9 cellular contexts compared by ENCODE assay signal in the genomic region with DNA sequence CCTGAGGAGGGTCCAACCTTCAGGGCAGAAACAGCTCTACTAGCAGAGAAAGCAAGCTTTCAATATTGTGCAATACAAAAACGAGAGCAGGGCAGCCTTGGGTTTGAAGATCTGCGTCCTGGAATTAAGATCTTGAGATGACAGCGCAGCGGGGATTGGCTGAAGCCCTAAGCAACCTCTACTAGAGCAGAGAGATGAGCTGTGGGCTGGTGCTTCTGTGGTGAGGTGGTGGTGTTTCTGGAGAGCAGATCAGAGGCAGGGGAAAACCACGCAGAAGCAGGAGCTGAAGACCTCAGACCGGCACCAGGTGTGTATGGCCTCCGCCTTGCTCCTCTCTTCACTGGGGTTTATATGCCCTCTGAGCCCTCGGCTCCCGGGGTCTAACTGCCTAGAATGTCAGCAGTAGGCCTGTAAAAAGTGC. TPM values are rescaled to one million over a fixed set of nuclear protein-coding genes. Genes with fewer than 3 reads are reported as not detected.
DNase-seq lines count a peak whose midpoint lies in the region; ATAC-seq and TF ChIP-seq lines count a peak whose summit lies in the region.
"Had no signal": no experiment of that assay in that cellular context is flagged by ENCODE, and none has a peak within 500 bp of the region (broad histone marks: within the 10 kb centered on the region; RNA-seq: fewer than 3 reads in every experiment).

No MANE protein-coding gene starts in this region.

- no peak overlapping the region for H3K4me3 Mint-ChIP-seq in CD4-positive, CD25-positive, alpha-beta regulatory T cell
- H3K4me3 Mint-ChIP-seq in activated T-cell treated with anti-CD3 and anti-CD28 coated beads, Interleukin-2, amount 50 U/mL, for 24 hours: no peak overlapping the region
- H3K4me3 Mint-ChIP-seq in Caco-2 (ENCODE audit: unreplicated experiment): no peak overlapping the region

- BruUV-seq in Caco-2 (replicated peaks; lab: Mats Ljungman, UMichigan): no TSS peak

- H3K36me3 ChIP-seq in CD4-positive, CD25-positive, alpha-beta regulatory T cell (ENCODE audit: control insufficient read depth, insufficient read depth, low read length): peaks cover 53% of the 10 kb centered on the region
- H3K36me3 ChIP-seq in mucosa of rectum (ENCODE audit: control insufficient read depth in 2 of 2, insufficient read depth in 2 of 2, low read length in 2 of 2) (peaks cover 0 to 4% of the 10 kb centered on the region in 2 donors), Caco-2 (ENCODE audit: control insufficient read depth, insufficient read depth, low read length) (no peaks in the 10 kb centered on the region)

- TF ChIP-seq CTCF in Caco-2 (IDR thresholded peaks at IDR 0.05; ENCODE audit: insufficient read depth in 1 of 2, low read depth in 1 of 2, low read length in 1 of 2, severe bottlenecking in 1 of 2, unreplicated experiment in 1 of 2): no peak

- peak; percentile 79 to 81 for ATAC-seq in CD4-positive, CD25-positive, alpha-beta regulatory T cell (ENCODE audit: low read depth in 2 of 2)
- ATAC-seq in GM21381 (IDR thresholded peaks at IDR 0.05; ENCODE audit: unreplicated experiment): peak; percentile 81

- intact Hi-C loops in Caco-2 (cut with micrococcal nuclease; ENCODE audit: unreplicated experiment): no loop called here

- H3K27me3 Mint-ChIP-seq in CD4-positive, CD25-positive, alpha-beta regulatory T cell: no peaks in the 10 kb centered on the region
- no peaks in the 10 kb centered on the region for H3K27me3 Mint-ChIP-seq in activated T-cell treated with anti-CD3 and anti-CD28 coated beads, Interleukin-2, amount 50 U/mL, for 24 hours
- no peaks in the 10 kb centered on the region for H3K27me3 Mint-ChIP-seq in Caco-2 (ENCODE audit: insufficient read depth, unreplicated experiment)

- peaks cover 43% of the 10 kb centered on the region for H3K36me3 Mint-ChIP-seq in CD4-positive, CD25-positive, alpha-beta regulatory T cell
- peaks cover 16% of the 10 kb centered on the region for H3K36me3 Mint-ChIP-seq in activated T-cell treated with anti-CD3 and anti-CD28 coated beads, Interleukin-2, amount 50 U/mL, for 24 hours (ENCODE audit: low read depth)
- H3K36me3 Mint-ChIP-seq in Caco-2 (ENCODE audit: insufficient read depth, unreplicated experiment): no peaks in the 10 kb centered on the region

- no peaks in the 10 kb centered on the region for H3K9me3 Mint-ChIP-seq in CD4-positive, CD25-positive, alpha-beta regulatory T cell
- H3K9me3 Mint-ChIP-seq in activated T-cell treated with anti-CD3 and anti-CD28 coated beads, Interleukin-2, amount 50 U/mL, for 24 hours: no peaks in the 10 kb centered on the region
- peaks cover 9% of the 10 kb centered on the region for H3K9me3 Mint-ChIP-seq in Caco-2 (ENCODE audit: unreplicated experiment)

- no peaks in the 10 kb centered on the region for H3K9me3 ChIP-seq in CD4-positive, CD25-positive, alpha-beta regulatory T cell (ENCODE audit: control insufficient read depth in 2 of 2, low read length in 2 of 2)
- no peaks in the 10 kb centered on the region for H3K9me3 ChIP-seq in mucosa of rectum (ENCODE audit: control insufficient read depth in 2 of 2, low read length in 2 of 2)
- H3K9me3 ChIP-seq in Caco-2: no peaks in the 10 kb centered on the region

- POLR2A ChIA-PET in Caco-2 (lab: Charles Lee): no interaction called here

- peaks cover 95% of the 10 kb centered on the region for H3K4me1 ChIP-seq in CD4-positive, CD25-positive, alpha-beta regulatory T cell (ENCODE audit: control insufficient read depth, insufficient read depth, low read length, poor library complexity, severe bottlenecking)
- H3K4me1 ChIP-seq in mucosa of rectum (ENCODE audit: control insufficient read depth in 2 of 2, insufficient read depth in 2 of 2, low read length in 2 of 2) (peaks cover 8 to 19% of the 10 kb centered on the region in 2 donors), Caco-2 (no peaks in the 10 kb centered on the region)

- peak overlapping the region in 1 of 2 donors; percentile 69 for H3K9ac ChIP-seq in mucosa of rectum (ENCODE audit: low read depth in 1 of 2, low read length in 2 of 2)

- DNase-seq in CD4-positive, CD25-positive, alpha-beta regulatory T cell: peak; percentile 67 to 96 (median 80)
- DNase-seq in KG1 (lab: John Stamatoyannopoulos, UW): peak; percentile 39
- DNase-seq in activated T-cell treated with anti-CD3 and anti-CD28 coated beads, Interleukin-2, amount 50 U/mL, for 24 hours: peak; percentile 81
- DNase-seq in NCI-H146 treated with DMSO at 0.1 percent for 48 hours (lab: John Stamatoyannopoulos, UW; ENCODE audit: unreplicated experiment): no peak
- DNase-seq in Caco-2: no peak

- H3K27ac Mint-ChIP-seq in CD4-positive, CD25-positive, alpha-beta regulatory T cell: no peak overlapping the region
- no peak overlapping the region for H3K27ac Mint-ChIP-seq in activated T-cell treated with anti-CD3 and anti-CD28 coated beads, Interleukin-2, amount 50 U/mL, for 24 hours
- no peak overlapping the region for H3K27ac Mint-ChIP-seq in Caco-2 (ENCODE audit: unreplicated experiment)

- H3K27ac ChIP-seq in CD4-positive, CD25-positive, alpha-beta regulatory T cell (ENCODE audit: insufficient read depth, low read length, poor library complexity, severe bottlenecking): peak overlapping the region; percentile 80
- H3K27ac ChIP-seq in mucosa of rectum (ENCODE audit: low read depth in 2 of 2, low read length in 2 of 2): peak overlapping the region; percentile 32 to 76
- H3K27ac ChIP-seq in temporal lobe (ENCODE audit: low read depth, low read length): peak overlapping the region; percentile 28

- CTCF ChIA-PET in Caco-2 (lab: Charles Lee): interaction anchor here (0.6 kb wide), 1 partner anchor 37 kb away, joined by 3 read pairs; no protein-coding TSS in a partner anchor

- H3K4me1 Mint-ChIP-seq in CD4-positive, CD25-positive, alpha-beta regulatory T cell: peaks cover 11 to 50% (median 32%) of the 10 kb centered on the region in 4 donors
- H3K4me1 Mint-ChIP-seq in activated T-cell treated with anti-CD3 and anti-CD28 coated beads, Interleukin-2, amount 50 U/mL, for 24 hours (ENCODE audit: low read depth): peaks cover 49% of the 10 kb centered on the region
- H3K4me1 Mint-ChIP-seq in Caco-2 (ENCODE audit: low read depth, unreplicated experiment): no peaks in the 10 kb centered on the region

- peak overlapping the region; percentile 91 for H3K4me3 ChIP-seq in CD4-positive, CD25-positive, alpha-beta regulatory T cell (ENCODE audit: low read depth, low read length)
- H3K4me3 ChIP-seq in mucosa of rectum (ENCODE audit: low read length in 2 of 2) (peak overlapping the region; percentile 34 to 71), Caco-2 (ENCODE audit: low read depth, low read length) (no peak overlapping the region)

- H3K27me3 ChIP-seq in CD4-positive, CD25-positive, alpha-beta regulatory T cell (ENCODE audit: control insufficient read depth, insufficient read depth, low read length): no peaks in the 10 kb centered on the region
- no peaks in the 10 kb centered on the region for H3K27me3 ChIP-seq in mucosa of rectum (ENCODE audit: control insufficient read depth in 2 of 2, insufficient read depth in 2 of 2, low read length in 2 of 2)
- H3K27me3 ChIP-seq in Caco-2 (replicated peaks; ENCODE audit: control insufficient read depth, insufficient read depth, low read length): no peaks in the 10 kb centered on the region

RNA-seq across cellular contexts. Expression of a gene that starts 12.5 kb away (rescaled TPM):
- total RNA-seq in CD4-positive, CD25-positive, alpha-beta regulatory T cell: 470 TPM
- polyA plus RNA-seq in CD4-positive, CD25-positive, alpha-beta regulatory T cell: 100 to 1,000 TPM; 450 to 594 (median 504) TPM
- total RNA-seq in temporal lobe: 0.49 TPM
- not detected in 2 replicates for total RNA-seq in Caco-2 (2022)
- total RNA-seq: endothelial cell of umbilical vein had no signal
- polyA plus RNA-seq: endothelial cell of umbilical vein had no signal

RNA-seq across cellular contexts. Expression of a gene that starts 16.0 kb away (rescaled TPM):
- total RNA-seq in CD4-positive, CD25-positive, alpha-beta regulatory T cell: 0.27 TPM
- polyA plus RNA-seq in CD4-positive, CD25-positive, alpha-beta regulatory T cell: under 1 TPM; 0.07 to 0.56 (median 0.30) TPM
- total RNA-seq in temporal lobe (1.5 TPM), Caco-2 (2022) (4.5 TPM in 2 replicates)

RNA-seq across cellular contexts. Expression of a gene that starts 37.6 kb away (rescaled TPM):
- total RNA-seq in CD4-positive, CD25-positive, alpha-beta regulatory T cell: 0.86 TPM
- polyA plus RNA-seq in CD4-positive, CD25-positive, alpha-beta regulatory T cell: 1 to 10 TPM in 2 of 4 donors, under 1 TPM in 2; 0.21 to 1.9 (median 0.93) TPM
- total RNA-seq in temporal lobe (0.25 TPM), Caco-2 (2022) (27.3 and 30.3 TPM in 2 replicates)

RNA-seq across cellular contexts. Expression of a gene that starts 59.4 kb away (rescaled TPM):
- total RNA-seq in CD4-positive, CD25-positive, alpha-beta regulatory T cell: 7.4 TPM
- 1 to 10 TPM; 2.4 to 4.3 (median 3.1) TPM for polyA plus RNA-seq in CD4-positive, CD25-positive, alpha-beta regulatory T cell
- total RNA-seq in temporal lobe: 12.3 TPM
- 9.5 and 9.8 TPM in 2 replicates for total RNA-seq in Caco-2 (2022)

Comparison
In these comparisons a context has a peak if more than half of its experiments do, and no peak if none do; other contexts are left out.
1. DNase-seq: peak in CD4-positive, CD25-positive, alpha-beta regulatory T cell (3 of 3), KG1 (single experiment) and activated T-cell treated with anti-CD3 and anti-CD28 coated beads, Interleukin-2, amount 50 U/mL, for 24 hours (single experiment); none in NCI-H146 treated with DMSO at 0.1 percent for 48 hours (single experiment) and Caco-2 (0 of 2).
2. H3K27ac ChIP-seq: peak in every context shown above with its lines; median percentile 80 in CD4-positive, CD25-positive, alpha-beta regulatory T cell; 54 in mucosa of rectum; 28 in temporal lobe.
3. RNA of a gene that starts 12.5 kb away (total RNA-seq): 470 TPM in CD4-positive, CD25-positive, alpha-beta regulatory T cell (single experiment); 0.49 TPM in temporal lobe (single experiment) and not detected in Caco-2; every median in the first group is over 100 times any median in the second.
4. RNA of a gene that starts 37.6 kb away (total RNA-seq): 27.3 to 30.3 TPM in Caco-2; 0.86 TPM in CD4-positive, CD25-positive, alpha-beta regulatory T cell (single experiment) and 0.25 TPM in temporal lobe (single experiment); every median in the first group is over 10 times any median in the second.